21 cellular contexts compared by ENCODE assay signal in the genomic region with DNA sequence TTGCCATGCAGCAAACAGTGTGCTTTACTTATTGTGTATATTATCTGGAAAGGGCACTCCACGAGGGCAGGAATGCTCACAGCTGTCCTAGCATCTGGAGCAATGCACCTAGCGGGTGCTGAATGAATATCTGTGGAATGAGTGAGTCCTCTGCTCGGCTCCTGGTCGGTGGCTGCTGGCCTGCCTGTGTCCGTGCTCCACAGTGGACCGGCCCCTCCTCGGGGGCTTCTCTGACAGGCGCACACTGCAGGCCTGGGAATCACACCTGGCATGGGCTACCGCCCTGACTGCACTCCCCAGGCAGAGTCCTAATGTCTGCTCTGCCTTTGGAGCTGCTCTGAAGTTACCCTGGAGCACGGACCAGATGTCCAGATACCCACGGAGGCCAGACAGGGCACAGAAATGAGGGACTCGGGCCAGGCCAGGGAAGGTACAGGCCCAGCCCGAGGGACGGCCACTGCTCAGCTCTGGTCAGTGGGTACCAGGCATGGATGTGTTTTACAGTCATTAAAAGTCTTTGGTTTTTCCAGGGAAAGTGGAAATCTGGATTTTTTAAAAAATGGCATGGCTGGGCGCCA.
"Had no signal": no experiment of that assay in that cellular context is flagged by ENCODE, and none has a peak within 500 bp of the region (broad histone marks: within the 10 kb centered on the region; RNA-seq: fewer than 3 reads in every experiment).

No MANE protein-coding gene starts in this region.

- H3K36me3 Mint-ChIP-seq: stimulated activated memory B cell treated with anti-CD40 and anti-IgM and Interleukin-4, amounts not matched to agents 10 μg/mL and 1 μg/mL and 100 μg/mL, for 72 hours had no signal

- H3K4me3 Mint-ChIP-seq: dendritic cell treated with granulocyte-macrophage colony-stimulating factor and Interleukin-4, amounts not matched to agents 40 ng/mL and 50 ng/mL, for 4 days; effector memory CD8-positive, alpha-beta T cell; naive thymus-derived CD4-positive, alpha-beta T cell; stimulated activated memory B cell treated with anti-CD40 and anti-IgM and Interleukin-4, amounts not matched to agents 10 μg/mL and 1 μg/mL and 100 μg/mL, for 72 hours; stimulated activated naive CD8-positive, alpha-beta T cell treated with anti-CD3 and anti-CD28 coated beads, Interleukin-15, Interleukin-2, amounts not matched to agents 100 ng/mL and 50 ng/mL, for 24 hours had no signal

- ATAC-seq: effector memory CD8-positive, alpha-beta T cell; gastroesophageal sphincter; naive thymus-derived CD4-positive, alpha-beta T cell; stimulated activated memory B cell treated with anti-CD40 and anti-IgM and Interleukin-4, amounts not matched to agents 10 μg/mL and 1 μg/mL and 100 μg/mL, for 72 hours had no signal

- H3K27ac ChIP-seq: epithelial cell of prostate, esophagus squamous epithelium, gastroesophageal sphincter, ovary, tibial artery, upper lobe of left lung had no signal

- H3K27ac Mint-ChIP-seq: dendritic cell treated with granulocyte-macrophage colony-stimulating factor and Interleukin-4, amounts not matched to agents 40 ng/mL and 50 ng/mL, for 4 days; naive thymus-derived CD4-positive, alpha-beta T cell; progenitor cell of endocrine pancreas; stimulated activated memory B cell treated with anti-CD40 and anti-IgM and Interleukin-4, amounts not matched to agents 10 μg/mL and 1 μg/mL and 100 μg/mL, for 72 hours; stimulated activated naive CD8-positive, alpha-beta T cell treated with anti-CD3 and anti-CD28 coated beads, Interleukin-15, Interleukin-2, amounts not matched to agents 100 ng/mL and 50 ng/mL, for 24 hours had no signal

- DNase-seq: effector memory CD8-positive, alpha-beta T cell; esophagus squamous epithelium; foreskin fibroblast; glutamatergic neuron; islet precursor cell; mammary epithelial cell; naive thymus-derived CD4-positive, alpha-beta T cell; nucleus accumbens; ovary; stimulated activated CD4-positive, alpha-beta T cell treated with anti-CD3 and anti-CD28 coated beads, Interleukin-4, amount 100 ng/mL, for 1 hour; stimulated activated CD8-positive, alpha-beta memory T cell treated with anti-CD3 and anti-CD28 coated beads, Interleukin-4, amount 100 ng/mL, for 48 hours; tibial artery had no signal

- H3K4me2 ChIP-seq: smooth muscle cell had no signal

- H3K4me3 ChIP-seq: esophagus squamous epithelium, gastroesophageal sphincter, ovary, smooth muscle cell, tibial artery, upper lobe of left lung had no signal

- H3K27me3 Mint-ChIP-seq: stimulated activated memory B cell treated with anti-CD40 and anti-IgM and Interleukin-4, amounts not matched to agents 10 μg/mL and 1 μg/mL and 100 μg/mL, for 72 hours had no signal

- H3K36me3 ChIP-seq: esophagus squamous epithelium, gastroesophageal sphincter, ovary, tibial artery, upper lobe of left lung had no signal

- H3K27me3 ChIP-seq: esophagus squamous epithelium, gastroesophageal sphincter, ovary, upper lobe of left lung had no signal

- H3K4me1 ChIP-seq: tibial artery had no signal

- H3K9me3 Mint-ChIP-seq: dendritic cell treated with granulocyte-macrophage colony-stimulating factor and Interleukin-4, amounts not matched to agents 40 ng/mL and 50 ng/mL, for 4 days; effector memory CD8-positive, alpha-beta T cell; stimulated activated memory B cell treated with anti-CD40 and anti-IgM and Interleukin-4, amounts not matched to agents 10 μg/mL and 1 μg/mL and 100 μg/mL, for 72 hours; stimulated activated naive CD8-positive, alpha-beta T cell treated with anti-CD3 and anti-CD28 coated beads, Interleukin-15, Interleukin-2, amounts not matched to agents 100 ng/mL and 50 ng/mL, for 24 hours had no signal

- H3K9me3 ChIP-seq: esophagus squamous epithelium, gastroesophageal sphincter, ovary, tibial artery, upper lobe of left lung had no signal

- FAIRE-seq: colon had no signal
